ENCODE assay signal across 30 cellular contexts in genomic region chr20:25604611-25605010, GRCh38.
"Had no signal": no experiment of that assay in that cellular context is flagged by ENCODE, and none has a peak within 500 bp of the region (broad histone marks: within the 10 kb centered on the region; RNA-seq: fewer than 3 reads in every experiment).

No MANE protein-coding gene starts in this region.

- H3K9me3 ChIP-seq: adrenal gland, ascending aorta, body of pancreas, breast epithelium had no signal

- H3K36me3 ChIP-seq: adrenal gland, ascending aorta, brain microvascular endothelial cell, breast epithelium, cardiac muscle cell had no signal

- H3K27me3 ChIP-seq: adrenal gland, ascending aorta, body of pancreas, brain microvascular endothelial cell, breast epithelium, cardiac muscle cell had no signal

- H3K4me3 ChIP-seq: adrenal gland, ascending aorta, body of pancreas, breast epithelium, cardiac muscle cell had no signal

- DNase-seq: activated effector memory CD4-positive, alpha-beta T cell treated with anti-CD3 and anti-CD28 coated beads, Interleukin-2, amount 50 U/mL, for 16 hours; activated effector memory CD4-positive, alpha-beta T cell treated with Interleukin-2 at 50 U/mL for 16 hours; activated gamma-delta T cell; activated gamma-delta T cell treated with Interleukin-2 at 50 U/mL for 16 hours; activated naive CD4-positive, alpha-beta T cell; activated naive CD4-positive, alpha-beta T cell treated with anti-CD3 and anti-CD28 coated beads for 36 hours; activated naive CD4-positive, alpha-beta T cell treated with anti-CD3 and anti-CD28 coated beads, Interleukin-2, amount 10 ng/mL, durations not matched to agents 7 days and 5 days; activated naive CD4-positive, alpha-beta T cell treated with anti-CD3 and anti-CD28 coated beads, Interleukin-2, amount 50 U/mL, for 16 hours; activated naive CD4-positive, alpha-beta T cell treated with Interleukin-2 at 50 U/mL for 16 hours; activated naive CD8-positive, alpha-beta T cell treated with anti-CD3 and anti-CD28 coated beads for 36 hours; activated naive CD8-positive, alpha-beta T cell treated with anti-CD3 and anti-CD28 coated beads, Interleukin-2, amount 10 ng/mL, durations not matched to agents 7 days and 5 days; activated naive CD8-positive, alpha-beta T cell treated with anti-CD3 and anti-CD28 coated beads, Interleukin-2, amount 50 U/mL, for 24 hours; activated T-cell treated with anti-CD3 and anti-CD28 coated beads, Interleukin-2, amount 50 U/mL, for 1 hour; activated T-cell treated with anti-CD3 and anti-CD28 coated beads, Interleukin-2, amount 50 U/mL, for 24 hours; activated T-cell treated with anti-CD3 and anti-CD28 coated beads, Interleukin-2, amount 50 U/mL, for 4 hours; activated T-cell treated with anti-CD3 and anti-CD28 coated beads, Interleukin-2, amount 50 U/mL, for 48 hours; activated T-cell treated with anti-CD3 and anti-CD28 coated beads, Interleukin-2, amount 50 U/mL, for 72 hours; adrenal gland; amniotic stem cell; amygdala; anterior cingulate cortex; aorta; body of pancreas; brain microvascular endothelial cell; caudate nucleus; central memory CD4-positive, alpha-beta T cell; cerebellar nuclear complex had no signal

- H3K27ac ChIP-seq: adrenal gland, ascending aorta, body of pancreas, brain microvascular endothelial cell, breast epithelium, cardiac muscle cell had no signal

- H3K4me1 ChIP-seq: adrenal gland, ascending aorta, body of pancreas, breast epithelium had no signal
